In the genomic region with DNA sequence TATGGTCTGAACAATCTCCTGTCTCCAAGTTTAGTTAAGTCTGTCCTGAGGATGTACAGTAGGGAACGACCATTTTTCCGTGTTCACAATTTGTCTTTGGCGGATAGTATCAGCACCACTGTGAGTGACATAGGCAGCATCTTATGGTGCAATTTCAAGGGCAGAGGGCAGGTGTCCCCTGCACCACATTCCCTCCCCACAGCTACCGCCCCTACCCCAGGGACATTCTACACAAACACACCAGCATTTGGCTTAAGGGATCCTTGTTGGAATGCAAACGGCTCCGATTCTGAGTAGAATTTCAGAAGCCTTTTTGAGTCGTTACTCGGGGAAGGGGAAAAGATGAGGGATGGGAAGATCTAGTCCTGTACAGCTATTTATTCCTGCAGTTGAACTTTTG, we compare ENCODE assay signal across 16 cellular contexts. TPM values are rescaled to one million over a fixed set of nuclear protein-coding genes. Genes with fewer than 3 reads are reported as not detected.
A peak's percentile ranks its signal among the peaks of the same experiment; 100 is the strongest.
DNase-seq lines count a peak whose midpoint lies in the region; ATAC-seq and TF ChIP-seq lines count a peak whose summit lies in the region.
"Had no signal": no experiment of that assay in that cellular context is flagged by ENCODE, and none has a peak within 500 bp of the region (broad histone marks: within the 10 kb centered on the region; RNA-seq: fewer than 3 reads in every experiment).

No MANE protein-coding gene starts in this region.

- H3K27me3 Mint-ChIP-seq in GM23338 (ENCODE audit: insufficient read depth, low read depth, poor library complexity): no peaks in the 10 kb centered on the region

- H3K27ac ChIP-seq in GM23338 (ENCODE audit: low read depth) (no peak overlapping the region), body of pancreas (peak overlapping the region in 3 of 4 donors; percentile 23 to 79 (median 70)), spleen (peak overlapping the region in 5 of 8 donors; percentile 90 to 93 (median 92))
- H3K27ac ChIP-seq: HL-60 had no signal

- H3K4me3 ChIP-seq in GM23338 (no peak overlapping the region), body of pancreas (no peak overlapping the region), spleen (no peak overlapping the region)

- intact Hi-C loops in body of pancreas (cut with DNase I) (no loop called here), spleen (cut with DNase I; ENCODE audit: low total_unique reads) (no loop called here)

- no peaks in the 10 kb centered on the region for H3F3A ChIP-seq in GM23338 (replicated peaks; ENCODE audit: low read depth)

- H3K27me3 ChIP-seq in GM23338 (ENCODE audit: insufficient read depth) (no peaks in the 10 kb centered on the region), body of pancreas (no peaks in the 10 kb centered on the region), spleen (replicated peaks in 1 of 7) (peaks cover 0 to 15% (median 0%) of the 10 kb centered on the region in 7 donors)

- in situ Hi-C loops in G401 (cut with HindIII; ENCODE audit: low sequenced_read_pairs): no loop called here

- no peak overlapping the region for H3K4me2 ChIP-seq in GM23338

- H3K9me3 Mint-ChIP-seq in GM23338: peaks cover 5% of the 10 kb centered on the region; the same call in 1 of the 3 replicates

- no peak overlapping the region for H2AFZ ChIP-seq in GM23338

- H3K27ac Mint-ChIP-seq in GM23338: no peak overlapping the region

- H3K9me3 ChIP-seq in body of pancreas (no peaks in the 10 kb centered on the region), spleen (no peaks in the 10 kb centered on the region)
- H3K9me3 ChIP-seq: Caco-2 had no signal

- peak; percentile 92 for ATAC-seq in GM23338
- ATAC-seq in body of pancreas: no peak
- ATAC-seq: HCT116 had no signal

- TF ChIP-seq POLR2A in body of pancreas (IDR thresholded peaks at IDR 0.05): no peak
- TF ChIP-seq POLR2A in spleen (IDR thresholded peaks at IDR 0.05): no peak

- H3K9me2 ChIP-seq in GM23338 (ENCODE audit: insufficient read depth): no peaks in the 10 kb centered on the region

- peak in 1 of 2 experiments; percentile 22; a peak in 1 of 4 replicates for TF ChIP-seq CTCF in GM23338 (conservative IDR thresholded peaks at IDR 0.05; ENCODE audit: low read depth in 2 of 2)
- TF ChIP-seq CTCF in body of pancreas (IDR thresholded peaks at IDR 0.05): no peak
- no peak for TF ChIP-seq CTCF in spleen (IDR thresholded peaks at IDR 0.05 in 8 of 11, conservative IDR thresholded peaks at IDR 0.05 in 3 of 11)

- H3K36me3 ChIP-seq in GM23338 (ENCODE audit: insufficient read depth) (no peaks in the 10 kb centered on the region), body of pancreas (replicated peaks in 1 of 2; ENCODE audit: insufficient read depth in 1 of 2, low read depth in 2 of 2) (no peaks in the 10 kb centered on the region), spleen (no peaks in the 10 kb centered on the region)

- DNase-seq in GM23338 (ENCODE audit: low spot score): peak; percentile 53
- no peak for DNase-seq in body of pancreas
- peak; percentile 56 for DNase-seq in iPS-NIHi7 (ENCODE audit: extremely low spot score)
- no peak for DNase-seq in spleen
- DNase-seq in ureter (ENCODE audit: low spot score): no peak
- DNase-seq in G401 (ENCODE audit: low spot score): no peak
- DNase-seq in NCI-H748 treated with DMSO at 0.1 percent for 48 hours (lab: John Stamatoyannopoulos, UW): no peak
- DNase-seq: Caco-2, DMS153, NCI-H1105 treated with DMSO at 0.1 percent for 48 hours, NCI-H187, NCI-H345, NCI-H526, SHP77 treated with DMSO at 0.1 percent for 48 hours had no signal

- H3K36me3 Mint-ChIP-seq in GM23338 (ENCODE audit: low read depth): peaks cover 6% of the 10 kb centered on the region; the same call in 2 of the 3 replicates

- no peak overlapping the region for H3K4me3 Mint-ChIP-seq in GM23338

- 88 to 90% methylated on average over 8 of the region's 8 CpGs for WGBS in body of pancreas, 2 donors
- WGBS in spleen, 5 donors: 89 to 96% (median 95%) methylated on average over 8 of the region's 8 CpGs

- no peaks in the 10 kb centered on the region for H4K20me1 ChIP-seq in GM23338 (replicated peaks; ENCODE audit: insufficient read depth)

- no peaks in the 10 kb centered on the region for H3K79me2 ChIP-seq in GM23338 (replicated peaks; ENCODE audit: insufficient read depth)

- peaks cover 8% of the 10 kb centered on the region for H3K4me1 ChIP-seq in GM23338 (ENCODE audit: insufficient read depth)
- H3K4me1 ChIP-seq in body of pancreas: peaks cover 34% of the 10 kb centered on the region
- peaks cover 8 to 44% (median 31%) of the 10 kb centered on the region in 6 donors for H3K4me1 ChIP-seq in spleen
- H3K4me1 ChIP-seq: Caco-2 had no signal

- H3K4me1 Mint-ChIP-seq in GM23338: peaks cover 27% of the 10 kb centered on the region

TF ChIP-seq in GM23338, 12 proteins besides CTCF, POLR2A, EP300 and RAD21:
- TF ChIP-seq ZNF331 (CRISPR knock-in tag; IDR thresholded peaks at IDR 0.05; ENCODE audit: low read depth) (no peak), ZNF114 (CRISPR knock-in tag; IDR thresholded peaks at IDR 0.05) (no peak), EZH2 (IDR thresholded peaks at IDR 0.05; ENCODE audit: low read depth, unreplicated experiment) (no peak)
- TF ChIP-seq, protein P1, sequence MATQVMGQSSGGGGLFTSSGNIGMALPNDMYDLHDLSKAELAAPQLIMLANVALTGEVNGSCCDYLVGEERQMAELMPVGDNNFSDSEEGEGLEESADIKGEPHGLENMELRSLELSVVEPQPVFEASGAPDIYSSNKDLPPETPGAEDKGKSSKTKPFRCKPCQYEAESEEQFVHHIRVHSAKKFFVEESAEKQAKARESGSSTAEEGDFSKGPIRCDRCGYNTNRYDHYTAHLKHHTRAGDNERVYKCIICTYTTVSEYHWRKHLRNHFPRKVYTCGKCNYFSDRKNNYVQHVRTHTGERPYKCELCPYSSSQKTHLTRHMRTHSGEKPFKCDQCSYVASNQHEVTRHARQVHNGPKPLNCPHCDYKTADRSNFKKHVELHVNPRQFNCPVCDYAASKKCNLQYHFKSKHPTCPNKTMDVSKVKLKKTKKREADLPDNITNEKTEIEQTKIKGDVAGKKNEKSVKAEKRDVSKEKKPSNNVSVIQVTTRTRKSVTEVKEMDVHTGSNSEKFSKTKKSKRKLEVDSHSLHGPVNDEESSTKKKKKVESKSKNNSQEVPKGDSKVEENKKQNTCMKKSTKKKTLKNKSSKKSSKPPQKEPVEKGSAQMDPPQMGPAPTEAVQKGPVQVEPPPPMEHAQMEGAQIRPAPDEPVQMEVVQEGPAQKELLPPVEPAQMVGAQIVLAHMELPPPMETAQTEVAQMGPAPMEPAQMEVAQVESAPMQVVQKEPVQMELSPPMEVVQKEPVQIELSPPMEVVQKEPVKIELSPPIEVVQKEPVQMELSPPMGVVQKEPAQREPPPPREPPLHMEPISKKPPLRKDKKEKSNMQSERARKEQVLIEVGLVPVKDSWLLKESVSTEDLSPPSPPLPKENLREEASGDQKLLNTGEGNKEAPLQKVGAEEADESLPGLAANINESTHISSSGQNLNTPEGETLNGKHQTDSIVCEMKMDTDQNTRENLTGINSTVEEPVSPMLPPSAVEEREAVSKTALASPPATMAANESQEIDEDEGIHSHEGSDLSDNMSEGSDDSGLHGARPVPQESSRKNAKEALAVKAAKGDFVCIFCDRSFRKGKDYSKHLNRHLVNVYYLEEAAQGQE (IDR thresholded peaks at IDR 0.05; ENCODE audit: unreplicated experiment): no peak

RNA-seq across cellular contexts. Expression of a gene that starts 25.1 kb away (rescaled TPM):
- 52.6 and 59.2 TPM in 2 replicates for total RNA-seq in GM23338 (2014; rRNA removed; shearing (Covaris generic))
- polyA plus RNA-seq in GM23338 (2016; fragmentation: Nextera tagmentation; extraction: Ambion mirVana) (17.6 and 21.4 TPM in 2 replicates), spleen (10 to 100 TPM in 1 of 3 donors, 1 to 10 TPM in 2; 7.1 to 10.3 (median 8.3) TPM)
- total RNA-seq in body of pancreas (10 to 100 TPM; 47.7 to 85.0 TPM), spleen (100 to 1,000 TPM in 1 of 7 donors, 10 to 100 TPM in 6; 61.1 to 124 (median 91.9) TPM), ureter (109 TPM)
- total RNA-seq in G401 (2014; rRNA removed; shearing (Covaris generic)): 48.0 and 64.6 TPM in 2 replicates

Comparison
In these comparisons a context has a peak if more than half of its experiments do, and no peak if none do; other contexts are left out.
1. DNase-seq: peak in GM23338 (single experiment) and iPS-NIHi7 (single experiment); none in body of pancreas (0 of 4), spleen (single experiment), ureter (single experiment), G401 (single experiment) and NCI-H748 treated with DMSO at 0.1 percent for 48 hours (single experiment).